ENCODE assay signal across 6 cellular contexts in the genomic region with DNA sequence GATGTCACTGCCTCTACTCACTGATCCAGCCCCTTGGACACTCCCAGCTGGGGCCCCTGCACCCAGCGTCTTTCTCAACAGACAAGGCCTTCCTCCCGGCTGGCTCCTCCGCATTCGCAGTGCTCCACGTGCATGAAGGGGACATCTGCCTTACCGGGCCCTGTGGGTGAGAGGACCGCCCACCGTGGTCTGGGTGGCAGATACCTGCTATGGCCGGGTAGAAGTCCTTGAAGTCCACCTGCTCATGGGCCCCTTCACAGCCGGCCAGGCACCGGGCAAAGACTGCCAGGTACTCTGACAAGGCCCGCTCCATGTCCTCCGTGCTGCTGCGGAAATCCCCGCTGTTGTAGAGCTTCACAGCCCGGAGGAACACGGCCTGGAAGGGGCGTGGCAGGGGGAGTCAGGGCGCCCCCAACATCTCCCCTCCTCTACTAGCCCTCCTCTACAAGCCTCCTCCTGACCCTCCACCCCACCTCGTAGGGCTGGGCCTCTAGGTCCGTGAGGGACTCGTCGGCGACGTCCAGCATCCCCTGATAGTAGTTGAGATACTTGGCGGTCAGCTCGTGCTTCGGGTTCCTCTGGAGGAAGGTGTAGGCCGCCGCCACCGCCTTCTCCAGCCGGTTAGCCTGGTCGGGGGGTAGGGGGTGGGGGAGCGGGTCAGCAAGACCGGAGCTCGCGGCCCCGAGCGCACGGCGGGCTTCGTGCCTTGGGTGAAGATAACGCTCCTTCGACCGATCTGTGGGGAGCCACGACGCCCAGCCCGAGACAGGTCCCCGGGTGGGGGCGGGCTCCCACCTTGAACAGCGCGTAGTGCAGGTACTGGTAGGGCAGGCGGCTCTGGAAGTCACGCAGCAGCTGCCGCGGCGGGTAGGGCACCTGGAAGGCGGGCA. TPM values are rescaled to one million over a fixed set of nuclear protein-coding genes. Genes with fewer than 3 reads are reported as not detected.
DNase-seq lines count a peak whose midpoint lies in the region; ATAC-seq, FAIRE-seq and TF ChIP-seq lines count a peak whose summit lies in the region.

No MANE protein-coding gene starts in this region.

- H3K27ac ChIP-seq in breast epithelium, result peak overlapping the region; percentile 56 to 61

- TF ChIP-seq POLR2A in breast epithelium (IDR thresholded peaks at IDR 0.05), result no peak

- intact Hi-C loops in breast epithelium (cut with DNase I; ENCODE audit: low total_unique reads), result no loop called here

- H3K9me3 ChIP-seq in breast epithelium, result no peaks in the 10 kb centered on the region
- no peaks in the 10 kb centered on the region for H3K9me3 ChIP-seq in neuron (ENCODE audit: low read length)

- H3K4me1 ChIP-seq in breast epithelium (peaks cover 3 to 6% of the 10 kb centered on the region in 2 donors), neuron (ENCODE audit: insufficient read depth, low read length) (peaks cover 25% of the 10 kb centered on the region)

- DNase-seq in HTR-8/SVneo (ENCODE audit: insufficient read length, low spot score) (no peak), breast epithelium (ENCODE audit: low spot score in 2 of 2) (no peak), NCI-H2107 (lab: John Stamatoyannopoulos, UW) (no peak)

- no peak for TF ChIP-seq CTCF in breast epithelium (IDR thresholded peaks at IDR 0.05)

- ATAC-seq in GM18861 (IDR thresholded peaks at IDR 0.05; ENCODE audit: unreplicated experiment) (no peak), GM21381 (IDR thresholded peaks at IDR 0.05; ENCODE audit: unreplicated experiment) (no peak)

- H3K4me3 ChIP-seq in breast epithelium (peak overlapping the region; percentile 67 to 86 (median 79)), neuron (ENCODE audit: low read length) (peak overlapping the region; percentile 65)

- peak; percentile 20 for FAIRE-seq in HTR-8/SVneo (lab: Jason Lieb, UNC)

- H3K36me3 ChIP-seq in breast epithelium (no peaks in the 10 kb centered on the region), neuron (ENCODE audit: insufficient read depth, low read length) (peaks cover 17% of the 10 kb centered on the region)

- H2AFZ ChIP-seq in neuron (ENCODE audit: low read depth, low read length), result peak overlapping the region; percentile 82

- H3K27me3 ChIP-seq in breast epithelium, result no peaks in the 10 kb centered on the region
- H3K27me3 ChIP-seq in neuron (ENCODE audit: insufficient read depth, low read length), result no peaks in the 10 kb centered on the region

RNA-seq across cellular contexts. Expression of gene P3H4, which starts 0.8 kb away (rescaled TPM):
- total RNA-seq in breast epithelium, result 10 to 100 TPM in 2 of 3 donors, 1 to 10 TPM in 1; 6.2 to 19.0 (median 14.9) TPM

RNA-seq across cellular contexts. Expression of gene FKBP10, which starts 1.9 kb away (rescaled TPM):
- 10 to 100 TPM; 35.9 to 43.3 (median 39.4) TPM for total RNA-seq in breast epithelium

RNA-seq across cellular contexts. Expression of gene JUP, which starts 24.4 kb away (rescaled TPM):
- 100 to 1,000 TPM; 107 to 158 (median 121) TPM for total RNA-seq in breast epithelium

RNA-seq across cellular contexts. Expression of gene NT5C3B, which starts 25.1 kb away (rescaled TPM):
- total RNA-seq in breast epithelium, result 10 to 100 TPM; 50.2 to 83.9 (median 60.6) TPM

RNA-seq across cellular contexts. Expression of gene KLHL10, which starts 26.7 kb away (rescaled TPM):
- under 1 TPM in 2 of 3 donors, not detected in 1; 0.80 to 0.88 TPM for total RNA-seq in breast epithelium
